ENCODE assay signal across 8 cellular contexts in the genomic region with DNA sequence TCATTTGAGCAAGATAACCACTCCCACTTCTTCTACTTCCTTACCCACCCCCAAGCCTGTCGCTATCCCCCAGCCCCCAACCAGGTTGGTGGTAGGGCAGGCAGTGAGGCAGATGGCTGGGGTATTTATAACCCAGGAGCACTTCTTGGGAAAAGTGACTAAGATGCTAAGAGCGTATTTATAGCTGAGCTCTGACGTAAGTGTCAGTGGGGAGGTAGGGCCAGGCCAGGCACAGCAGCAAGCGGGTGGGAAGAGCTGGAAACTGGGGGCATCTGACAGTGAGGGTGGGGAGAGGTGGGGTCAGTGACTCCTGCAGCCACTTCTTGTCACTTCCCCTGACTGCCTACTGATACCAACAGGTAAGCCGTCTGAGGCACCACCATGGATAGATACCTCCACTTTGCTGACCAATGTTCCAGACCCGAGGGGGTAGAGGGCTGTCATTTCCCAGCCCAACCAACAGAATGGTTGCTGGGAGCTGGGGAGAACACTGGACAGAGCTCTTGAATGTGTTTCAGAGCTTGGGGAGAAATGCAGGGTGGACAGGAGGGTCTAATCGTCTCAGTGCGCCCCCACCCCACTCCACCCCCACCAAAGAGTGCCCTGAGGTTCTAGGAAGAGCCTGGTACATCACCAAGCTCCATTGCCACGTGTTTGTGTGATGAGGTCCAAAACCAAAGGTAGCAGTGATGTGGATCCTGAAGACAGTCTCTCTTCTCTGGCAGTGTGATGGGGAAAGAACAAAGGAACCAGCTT. TPM values are rescaled to one million over a fixed set of nuclear protein-coding genes. Genes with fewer than 3 reads are reported as not detected.
A peak's percentile ranks its signal among the peaks of the same experiment; 100 is the strongest.
DNase-seq lines count a peak whose midpoint lies in the region; ATAC-seq and TF ChIP-seq lines count a peak whose summit lies in the region.

No MANE protein-coding gene starts in this region.

- no peaks in the 10 kb centered on the region for H3K36me3 Mint-ChIP-seq in activated T-helper 17 cell treated with anti-CD3 and anti-CD28 coated beads, Interleukin-2, amount 50 U/mL, for 72 hours (ENCODE audit: low read depth)

- H3K79me2 ChIP-seq in hepatocyte, result no peaks in the 10 kb centered on the region

- DNase-seq in stimulated activated naive CD8-positive, alpha-beta T cell treated with anti-CD3 and anti-CD28 coated beads, Interleukin-15, Interleukin-2, amounts not matched to agents 100 U/mL and 50 U/mL, for 24 hours, result peak; percentile 46
- no peak for DNase-seq in stimulated activated naive CD8-positive, alpha-beta T cell treated with anti-CD3 and anti-CD28 coated beads, Interleukin-15, amount 100 ng/mL, for 72 hours
- peak; percentile 88 for DNase-seq in hepatocyte (ENCODE audit: low spot score)
- no peak for DNase-seq in colonic mucosa
- no peak for DNase-seq in NAMALWA (ENCODE audit: low spot score)
- DNase-seq in Peyer's patch, result no peak

- H3K27me3 Mint-ChIP-seq in stimulated activated naive CD8-positive, alpha-beta T cell treated with anti-CD3 and anti-CD28 coated beads, Interleukin-15, amount 100 ng/mL, for 72 hours, result no peaks in the 10 kb centered on the region
- H3K27me3 Mint-ChIP-seq in activated T-helper 17 cell treated with anti-CD3 and anti-CD28 coated beads, Interleukin-2, amount 50 U/mL, for 72 hours, result no peaks in the 10 kb centered on the region

- H3K27me3 ChIP-seq in hepatocyte (no peaks in the 10 kb centered on the region), colonic mucosa (no peaks in the 10 kb centered on the region), Peyer's patch (no peaks in the 10 kb centered on the region)

- H3K27ac ChIP-seq in hepatocyte (peak overlapping the region; percentile 87), colonic mucosa (no peak overlapping the region), Peyer's patch (peak overlapping the region in 1 of 4 donors; percentile 43)

- TF ChIP-seq CTCF in hepatocyte (IDR thresholded peaks at IDR 0.05; ENCODE audit: poor library complexity) (no peak), colonic mucosa (IDR thresholded peaks at IDR 0.05) (no peak), Peyer's patch (IDR thresholded peaks at IDR 0.05) (no peak)

- WGBS in hepatocyte (ENCODE audit: low lambda C conversion rate, missing lambda C conversion rate), result 24% methylated on average over 9 of the region's 9 CpGs

- H3K9me3 ChIP-seq in hepatocyte (ENCODE audit: low read depth), result no peaks in the 10 kb centered on the region
- no peaks in the 10 kb centered on the region for H3K9me3 ChIP-seq in colonic mucosa
- no peaks in the 10 kb centered on the region for H3K9me3 ChIP-seq in Peyer's patch

- no peak for TF ChIP-seq POLR2A in Peyer's patch (IDR thresholded peaks at IDR 0.05)

- peak overlapping the region in 1 of 2 donors; percentile 22 for H3K4me3 Mint-ChIP-seq in stimulated activated naive CD8-positive, alpha-beta T cell treated with anti-CD3 and anti-CD28 coated beads, Interleukin-15, amount 100 ng/mL, for 72 hours
- H3K4me3 Mint-ChIP-seq in activated T-helper 17 cell treated with anti-CD3 and anti-CD28 coated beads, Interleukin-2, amount 50 U/mL, for 72 hours, result peak overlapping the region; percentile 13

- intact Hi-C loops in colonic mucosa (cut with DNase I), result loop anchor here (2.0 to 5.0 kb wide), 2 partner anchors 146 to 190 kb away; no protein-coding TSS in a partner anchor

- H3K9ac ChIP-seq in colonic mucosa (ENCODE audit: low read depth in 2 of 2, low read length in 2 of 2), result no peak overlapping the region

- H3K4me3 ChIP-seq in hepatocyte, result no peak overlapping the region
- H3K4me3 ChIP-seq in colonic mucosa, result no peak overlapping the region
- no peak overlapping the region for H3K4me3 ChIP-seq in Peyer's patch

- peaks cover 44% of the 10 kb centered on the region for H3K4me1 Mint-ChIP-seq in stimulated activated naive CD8-positive, alpha-beta T cell treated with anti-CD3 and anti-CD28 coated beads, Interleukin-15, amount 100 ng/mL, for 72 hours
- H3K4me1 Mint-ChIP-seq in activated T-helper 17 cell treated with anti-CD3 and anti-CD28 coated beads, Interleukin-2, amount 50 U/mL, for 72 hours, result peaks cover 5% of the 10 kb centered on the region

- H2AFZ ChIP-seq in hepatocyte, result no peak overlapping the region

- H3K27ac Mint-ChIP-seq in stimulated activated naive CD8-positive, alpha-beta T cell treated with anti-CD3 and anti-CD28 coated beads, Interleukin-15, amount 100 ng/mL, for 72 hours, result no peak overlapping the region
- peak overlapping the region; percentile 41 for H3K27ac Mint-ChIP-seq in activated T-helper 17 cell treated with anti-CD3 and anti-CD28 coated beads, Interleukin-2, amount 50 U/mL, for 72 hours

- no peaks in the 10 kb centered on the region for H3K9me3 Mint-ChIP-seq in stimulated activated naive CD8-positive, alpha-beta T cell treated with anti-CD3 and anti-CD28 coated beads, Interleukin-15, amount 100 ng/mL, for 72 hours
- no peaks in the 10 kb centered on the region for H3K9me3 Mint-ChIP-seq in activated T-helper 17 cell treated with anti-CD3 and anti-CD28 coated beads, Interleukin-2, amount 50 U/mL, for 72 hours

- H3K4me1 ChIP-seq in hepatocyte (ENCODE audit: insufficient read depth) (peaks cover 42% of the 10 kb centered on the region), colonic mucosa (no peaks in the 10 kb centered on the region), Peyer's patch (peaks cover 0 to 18% (median 0%) of the 10 kb centered on the region in 4 donors)

- peak; percentile 63 for ATAC-seq in stimulated activated naive CD8-positive, alpha-beta T cell treated with anti-CD3 and anti-CD28 coated beads, Interleukin-15, Interleukin-2, amounts not matched to agents 100 U/mL and 50 U/mL, for 24 hours
- no peak for ATAC-seq in stimulated activated naive CD8-positive, alpha-beta T cell treated with anti-CD3 and anti-CD28 coated beads, Interleukin-15, amount 100 ng/mL, for 72 hours
- ATAC-seq in activated T-helper 17 cell treated with anti-CD3 and anti-CD28 coated beads, Interleukin-2, amount 50 U/mL, for 72 hours (replicated peaks), result peak; percentile 36
- no peak for ATAC-seq in GM21360 (IDR thresholded peaks at IDR 0.05; ENCODE audit: unreplicated experiment)

- H3K4me2 ChIP-seq in hepatocyte, result peak overlapping the region; percentile 10

- no peaks in the 10 kb centered on the region for H3K9me2 ChIP-seq in hepatocyte (replicated peaks; ENCODE audit: insufficient read depth)

- no peaks in the 10 kb centered on the region for H4K20me1 ChIP-seq in hepatocyte (ENCODE audit: insufficient read depth, poor library complexity, severe bottlenecking)

- no peaks in the 10 kb centered on the region for H3K36me3 ChIP-seq in hepatocyte (replicated peaks; ENCODE audit: insufficient read depth, low read depth)
- no peaks in the 10 kb centered on the region for H3K36me3 ChIP-seq in colonic mucosa
- no peaks in the 10 kb centered on the region for H3K36me3 ChIP-seq in Peyer's patch

RNA-seq across cellular contexts. Expression of a gene that starts 2.7 kb away (rescaled TPM):
- not detected for total RNA-seq in activated T-helper 17 cell treated with anti-CD3 and anti-CD28 coated beads, Interleukin-2, amount 50 U/mL, for 72 hours
- 44.2 and 45.9 TPM in 2 replicates for total RNA-seq in hepatocyte
- polyA plus RNA-seq in hepatocyte, result 6.1 and 15.1 TPM in 2 replicates
- total RNA-seq in colonic mucosa, result under 1 TPM in 1 of 2 donors, not detected in 1; 0.22 TPM
- not detected for total RNA-seq in Peyer's patch

RNA-seq across cellular contexts. Expression of a gene that starts 7.2 kb away (rescaled TPM):
- total RNA-seq in activated T-helper 17 cell treated with anti-CD3 and anti-CD28 coated beads, Interleukin-2, amount 50 U/mL, for 72 hours, result 1 to 10 TPM in 1 of 2 donors, under 1 TPM in 1; 0.48 to 1.4 TPM
- 5.9 and 7.6 TPM in 2 replicates for total RNA-seq in hepatocyte
- 5.1 and 6.0 TPM in 2 replicates for polyA plus RNA-seq in hepatocyte
- 1 to 10 TPM; 1.4 to 2.0 TPM for total RNA-seq in colonic mucosa
- total RNA-seq in Peyer's patch, result 1 to 10 TPM in 2 of 4 donors, under 1 TPM in 2; 0.67 to 2.1 (median 1.3) TPM

RNA-seq across cellular contexts. Expression of a gene that starts 17.8 kb away (rescaled TPM):
- total RNA-seq in activated T-helper 17 cell treated with anti-CD3 and anti-CD28 coated beads, Interleukin-2, amount 50 U/mL, for 72 hours, result not detected
- total RNA-seq in hepatocyte, result 1.3 and 1.8 TPM in 2 replicates
- polyA plus RNA-seq in hepatocyte, result 1.5 and 3.4 TPM in 2 replicates
- total RNA-seq in colonic mucosa, result not detected
- not detected for total RNA-seq in Peyer's patch

RNA-seq across cellular contexts. Expression of a gene that starts 21.5 kb away (rescaled TPM):
- 10 to 100 TPM; 36.6 to 54.6 TPM for total RNA-seq in activated T-helper 17 cell treated with anti-CD3 and anti-CD28 coated beads, Interleukin-2, amount 50 U/mL, for 72 hours
- total RNA-seq in hepatocyte (22.8 and 28.7 TPM in 2 replicates), colonic mucosa (10 to 100 TPM; 41.0 to 60.4 TPM), Peyer's patch (100 to 1,000 TPM in 1 of 4 donors, 10 to 100 TPM in 3; 23.1 to 145 (median 54.8) TPM)
- 13.4 and 17.1 TPM in 2 replicates for polyA plus RNA-seq in hepatocyte

RNA-seq across cellular contexts. Expression of a gene that starts 27.3 kb away (rescaled TPM):
- 100 to 1,000 TPM; 131 to 225 TPM for total RNA-seq in activated T-helper 17 cell treated with anti-CD3 and anti-CD28 coated beads, Interleukin-2, amount 50 U/mL, for 72 hours
- 0.44 and 2.0 TPM in 2 replicates for total RNA-seq in hepatocyte
- polyA plus RNA-seq in hepatocyte, result 2.2 and 3.6 TPM in 2 replicates
- 1 to 10 TPM; 5.5 to 6.5 TPM for total RNA-seq in colonic mucosa
- total RNA-seq in Peyer's patch, result 100 to 1,000 TPM in 1 of 4 donors, 10 to 100 TPM in 3; 16.5 to 220 (median 28.2) TPM

Comparison
In these comparisons a context has a peak if more than half of its experiments do, and no peak if none do; other contexts are left out.
1. ATAC-seq: peak in stimulated activated naive CD8-positive, alpha-beta T cell treated with anti-CD3 and anti-CD28 coated beads, Interleukin-15, Interleukin-2, amounts not matched to agents 100 U/mL and 50 U/mL, for 24 hours (single experiment) and activated T-helper 17 cell treated with anti-CD3 and anti-CD28 coated beads, Interleukin-2, amount 50 U/mL, for 72 hours (single experiment); none in stimulated activated naive CD8-positive, alpha-beta T cell treated with anti-CD3 and anti-CD28 coated beads, Interleukin-15, amount 100 ng/mL, for 72 hours (single experiment) and GM21360 (single experiment).
2. DNase-seq: peak in stimulated activated naive CD8-positive, alpha-beta T cell treated with anti-CD3 and anti-CD28 coated beads, Interleukin-15, Interleukin-2, amounts not matched to agents 100 U/mL and 50 U/mL, for 24 hours (single experiment) and hepatocyte (single experiment); none in stimulated activated naive CD8-positive, alpha-beta T cell treated with anti-CD3 and anti-CD28 coated beads, Interleukin-15, amount 100 ng/mL, for 72 hours (0 of 2), colonic mucosa (single experiment), NAMALWA (single experiment) and Peyer's patch (0 of 3).
3. RNA of a gene that starts 2.7 kb away (total RNA-seq): 44.2 to 45.9 TPM in hepatocyte; not detected in activated T-helper 17 cell treated with anti-CD3 and anti-CD28 coated beads, Interleukin-2, amount 50 U/mL, for 72 hours, 0.22 TPM in colonic mucosa and not detected in Peyer's patch; every median in the first group is over 10 times any median in the second.